ENCODE assay signal across 20 cellular contexts in the genomic region with DNA sequence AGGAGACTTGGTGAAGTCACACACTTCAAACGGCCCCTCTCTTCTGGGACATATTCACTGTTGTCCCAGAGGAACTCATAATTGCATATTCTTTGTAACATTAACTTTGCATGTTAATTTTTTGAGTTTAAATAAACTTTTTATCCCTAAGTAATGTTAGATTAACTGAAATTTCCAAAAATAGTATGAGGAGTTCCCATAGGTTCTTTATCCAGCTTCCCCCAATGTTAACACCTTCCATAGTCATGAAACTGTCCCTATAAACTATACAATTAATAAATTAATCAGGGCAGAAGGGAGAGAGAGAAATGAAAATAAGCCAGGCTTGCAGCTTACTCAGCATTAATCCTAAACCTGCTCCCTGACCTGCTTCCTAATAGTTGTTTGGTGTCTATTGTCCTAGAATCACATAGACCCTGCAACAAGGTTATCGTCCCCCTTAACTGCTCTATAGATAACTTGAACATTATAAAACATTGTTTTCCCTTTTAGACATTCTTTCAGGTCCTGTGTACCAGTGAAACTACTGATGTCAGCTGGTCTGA.
DNase-seq lines count a peak whose midpoint lies in the region; ATAC-seq, FAIRE-seq and TF ChIP-seq lines count a peak whose summit lies in the region.
"Had no signal": no experiment of that assay in that cellular context is flagged by ENCODE, and none has a peak within 500 bp of the region (broad histone marks: within the 10 kb centered on the region; RNA-seq: fewer than 3 reads in every experiment).

No MANE protein-coding gene starts in this region.

- 0% methylated on average over 2 of the region's 2 CpGs for WGBS in A549 (ENCODE audit: missing lambda C conversion rate)
- 30% methylated on average over 2 of the region's 2 CpGs for WGBS in K562 (ENCODE audit: insufficient coverage, low coverage, missing lambda C conversion rate)

- no peak for TF ChIP-seq CTCF in A549 (IDR thresholded peaks at IDR 0.05)
- no peak for TF ChIP-seq CTCF in HEK293 (tag by site-specific recombination; IDR thresholded peaks at IDR 0.05)
- TF ChIP-seq CTCF in K562 (IDR thresholded peaks at IDR 0.05 in 2 of 3, conservative IDR thresholded peaks at IDR 0.05 in 1 of 3; ENCODE audit: insufficient read depth in 2 of 3, low read depth in 1 of 3, low read length in 3 of 3) = no peak

- no peaks in the 10 kb centered on the region for H4K20me1 ChIP-seq in K562 (replicated peaks; ENCODE audit: control insufficient read depth, insufficient read depth, low read length)
- H4K20me1 ChIP-seq: BLaER1 treated with 17β-estradiol and CSF1 and Interleukin-3, amounts not matched to agents 10 nM and 100 nM had no signal

- no peak for ATAC-seq in A549
- ATAC-seq in K562 = no peak
- ATAC-seq: CD8-positive, alpha-beta T cell; GM12878 had no signal

- H3K9me3 ChIP-seq in A549 = no peaks in the 10 kb centered on the region
- H3K9me3 ChIP-seq in HEK293 (ENCODE audit: control insufficient read depth, insufficient read depth, low read depth, low read length) = no peaks in the 10 kb centered on the region
- H3K9me3 ChIP-seq in K562 (replicated peaks; ENCODE audit: control insufficient read depth, insufficient read depth, low read depth, low read length) = peaks cover 3% of the 10 kb centered on the region

- no TSS peak for BruUV-seq in K562 (replicated peaks; lab: Mats Ljungman, UMichigan)

- in situ Hi-C loops in K562 (cut with MboI) = no loop called here

- TF ChIP-seq RAD21 in A549 (conservative IDR thresholded peaks at IDR 0.05 in 1 of 2, IDR thresholded peaks at IDR 0.05 in 1 of 2) (no peak), K562 (CRISPR knock-in tag; conservative IDR thresholded peaks at IDR 0.05 in 1 of 2, IDR thresholded peaks at IDR 0.05 in 1 of 2) (no peak)

- no peaks in the 10 kb centered on the region for H3K9me1 ChIP-seq in K562 (ENCODE audit: control insufficient read depth, insufficient read depth, low read length)

- no peak for TF ChIP-seq POLR2A in A549 (IDR thresholded peaks at IDR 0.05; ENCODE audit: low read length)
- no peak for TF ChIP-seq POLR2A in K562 (conservative IDR thresholded peaks at IDR 0.05)

- H2AFZ ChIP-seq in K562 (ENCODE audit: low read depth, low read length) = no peak overlapping the region

- H3K4me3 ChIP-seq in A549 = no peak overlapping the region
- H3K4me3 ChIP-seq in HEK293 (ENCODE audit: low read depth, low read length) = no peak overlapping the region
- no peak overlapping the region for H3K4me3 ChIP-seq in K562
- H3K4me3 ChIP-seq: BLaER1 treated with 17β-estradiol and CSF1 and Interleukin-3, amounts not matched to agents 10 nM and 100 nM; GM12878 had no signal

- H3K27me3 ChIP-seq in K562 (ENCODE audit: control insufficient read depth in 2 of 2, insufficient read depth in 2 of 2, low read length in 2 of 2) = no peaks in the 10 kb centered on the region
- H3K27me3 ChIP-seq: BLaER1 treated with 17β-estradiol and CSF1 and Interleukin-3, amounts not matched to agents 10 nM and 100 nM had no signal

- H3K36me3 ChIP-seq in HEK293 (ENCODE audit: control insufficient read depth in 2 of 2, insufficient read depth in 1 of 2, low read length in 2 of 2) = no peaks in the 10 kb centered on the region
- no peaks in the 10 kb centered on the region for H3K36me3 ChIP-seq in K562 (ENCODE audit: control insufficient read depth, insufficient read depth, low read length)

- CTCF ChIA-PET in A549 (lab: Yijun Ruan, JAX) = no interaction called here
- CTCF ChIA-PET in HEK293 (lab: Yijun Ruan, JAX) = no interaction called here
- CTCF ChIA-PET in K562 (lab: Yijun Ruan, JAX; ENCODE audit: low intra/inter-chr PET ratio) = no interaction called here

- POLR2A ChIA-PET in A549 (lab: Yijun Ruan, JAX) (no interaction called here), HEK293 (lab: Yijun Ruan, JAX) (no interaction called here), K562 (lab: Yijun Ruan, JAX) (no interaction called here)

- no peak overlapping the region for H3K9ac ChIP-seq in K562 (ENCODE audit: insufficient read depth in 1 of 2, low read depth in 2 of 2, low read length in 2 of 2)
- H3K9ac ChIP-seq: BLaER1 treated with 17β-estradiol and CSF1 and Interleukin-3, amounts not matched to agents 10 nM and 100 nM had no signal

- no peak for DNase-seq in A549 (ENCODE audit: low read depth in 1 of 2, low spot score in 1 of 2)
- DNase-seq in K562 (ENCODE audit: extremely low read depth in 1 of 4, low spot score in 3 of 4) = no peak
- no peak for DNase-seq in substantia nigra (lab: John Stamatoyannopoulos, UW)
- DNase-seq in germinal center (ENCODE audit: low spot score) = no peak
- no peak for DNase-seq in EL
- DNase-seq: 8988T; AML-193; Caco-2; Calu3; CD4-positive, alpha-beta T cell; CD8-positive, alpha-beta T cell; DMS79 treated with DMSO at 0.1 percent for 48 hours; GDM1 had no signal

- H3K4me1 ChIP-seq in A549 = no peaks in the 10 kb centered on the region
- no peaks in the 10 kb centered on the region for H3K4me1 ChIP-seq in HEK293 (ENCODE audit: control insufficient read depth, insufficient read depth, low read length)
- H3K4me1 ChIP-seq in K562 (replicated peaks in 1 of 2; ENCODE audit: control insufficient read depth in 2 of 2, insufficient read depth in 2 of 2, low read length in 2 of 2) = peaks cover 0 to 4% of the 10 kb centered on the region in 2 experiments; a peak in 1 of 5 replicates
- H3K4me1 ChIP-seq: Caco-2 had no signal

- no peak for FAIRE-seq in A549 (lab: Jason Lieb, UNC)
- no peak for FAIRE-seq in K562 (lab: Jason Lieb, UNC)
- FAIRE-seq: A204.1, D721Med, GM12878, GM19239 had no signal

- H3K27ac ChIP-seq in A549 (no peak overlapping the region), HEK293 (ENCODE audit: extremely low read depth, low read depth, low read length) (no peak overlapping the region), K562 (ENCODE audit: extremely low read depth, low read depth, low read length) (no peak overlapping the region), substantia nigra (ENCODE audit: low read depth, low read length, poor library complexity, severe bottlenecking) (no peak overlapping the region)
- H3K27ac ChIP-seq: C4-2B had no signal

- H3K4me2 ChIP-seq in A549 = no peak overlapping the region
- no peak overlapping the region for H3K4me2 ChIP-seq in K562 (ENCODE audit: insufficient read depth, low read length)
- H3K4me2 ChIP-seq: BLaER1 treated with 17β-estradiol and CSF1 and Interleukin-3, amounts not matched to agents 10 nM and 100 nM had no signal

- H3K79me2 ChIP-seq in K562 (ENCODE audit: control insufficient read depth, insufficient read depth, low read length) = no peaks in the 10 kb centered on the region

- TF ChIP-seq EP300 in A549 (IDR thresholded peaks at IDR 0.05) (no peak), K562 (IDR thresholded peaks at IDR 0.05; ENCODE audit: low read length) (no peak)

- intact Hi-C loops in K562 (cut with micrococcal nuclease) = no loop called here

TF ChIP-seq in A549, 52 proteins besides CTCF, POLR2A, EP300 and RAD21 (continues in another document):
- no peak for TF ChIP-seq HDAC2 (IDR thresholded peaks at IDR 0.05)

TF ChIP-seq in HEK293, 187 proteins besides CTCF, POLR2A, EP300 and RAD21:
- TF ChIP-seq ZNF366 (tag by site-specific recombination; conservative IDR thresholded peaks at IDR 0.05) (no peak), ZNF37A (tag by site-specific recombination; IDR thresholded peaks at IDR 0.05) (no peak), ZBTB21 (tag by site-specific recombination; IDR thresholded peaks at IDR 0.05) (no peak), ZNF529 (tag by site-specific recombination; IDR thresholded peaks at IDR 0.05; ENCODE audit: insufficient replicate concordance) (peak; percentile 93), BCL11B (tag by site-specific recombination; IDR thresholded peaks at IDR 0.05; ENCODE audit: low read depth) (no peak)

TF ChIP-seq in K562, 482 proteins besides CTCF, POLR2A, EP300 and RAD21:
- TF ChIP-seq NFRKB (IDR thresholded peaks at IDR 0.05; ENCODE audit: low read depth) = no peak
- TF ChIP-seq ZNF140 (CRISPR knock-in tag; IDR thresholded peaks at IDR 0.05) = no peak
- TF ChIP-seq NCOA6 (IDR thresholded peaks at IDR 0.05) = no peak
- TF ChIP-seq NR3C1 (CRISPR knock-in tag; IDR thresholded peaks at IDR 0.05) = no peak
- no peak for TF ChIP-seq EGR1 (conservative IDR thresholded peaks at IDR 0.05)
- TF ChIP-seq SLC30A9 (CRISPR knock-in tag; IDR thresholded peaks at IDR 0.05) = no peak
- no peak for TF ChIP-seq ZBTB2 (IDR thresholded peaks at IDR 0.05)
- 0 out of 2 replicates have a peak, but pooled peaks have one; percentile 22 for TF ChIP-seq ZNF316 (IDR thresholded peaks at IDR 0.05)
